ENCODE assay signal across 8 cellular contexts in the genomic region with DNA sequence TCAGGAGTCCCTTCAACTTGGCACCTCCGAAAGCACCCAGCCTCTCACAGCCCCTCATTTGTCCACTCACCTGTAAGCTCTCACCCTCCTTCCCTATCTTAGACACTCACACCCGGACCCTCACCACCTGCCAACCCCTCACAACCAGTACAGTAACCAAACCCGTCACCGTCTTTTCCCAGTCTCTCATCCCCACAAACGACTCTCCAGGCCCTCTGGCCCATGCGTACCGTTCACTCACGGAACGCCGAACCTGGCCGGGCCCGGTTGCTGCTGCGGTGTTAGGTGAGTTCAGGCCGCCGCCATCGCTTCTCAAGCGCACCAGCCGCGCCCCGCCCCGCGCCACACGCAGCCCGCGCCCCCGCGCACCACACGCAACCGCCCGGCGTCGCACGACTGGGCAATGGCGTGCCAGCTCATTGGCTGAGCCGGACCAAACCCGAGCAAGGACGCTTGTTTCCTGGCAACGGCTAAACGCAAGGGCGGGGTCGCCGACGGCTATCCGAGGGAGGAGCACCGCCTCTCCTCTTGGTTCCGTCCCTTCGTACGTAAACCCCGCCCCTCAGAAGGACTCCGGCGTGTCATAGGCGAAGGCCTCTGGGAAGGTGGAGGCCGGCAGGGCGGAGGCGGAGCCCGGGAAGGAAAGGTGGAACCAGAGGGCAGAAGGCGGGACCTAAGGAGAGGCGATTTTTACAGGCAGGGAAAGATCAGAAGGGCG. TPM values are rescaled to one million over a fixed set of nuclear protein-coding genes. Genes with fewer than 3 reads are reported as not detected.
DNase-seq lines count a peak whose midpoint lies in the region; ATAC-seq and TF ChIP-seq lines count a peak whose summit lies in the region.

A gene (minus strand): TSS at position 323 of the 718 bp plus-strand sequence. CDS start 10,120 bp downstream, outside the sequence.

- POLR2A ChIA-PET in activated CD4-positive, alpha-beta memory T cell treated with anti-CD3 and anti-CD28 coated beads, Interleukin-2, amount 10 ng/mL, durations not matched to agents 7 days and 5 days (lab: Charles Lee): interaction anchor here (0.6 to 1.9 kb wide), 7 partner anchors 8 to 87 kb away, joined by 3 to 10 read pairs (median 3); a partner anchor contains a TSS

- CTCF ChIA-PET in activated CD4-positive, alpha-beta memory T cell treated with anti-CD3 and anti-CD28 coated beads, Interleukin-2, amount 10 ng/mL, durations not matched to agents 7 days and 5 days (lab: Charles Lee): interaction anchor here (1.0 to 3.3 kb wide), 4 partner anchors 17 to 145 kb away, joined by 3 to 17 read pairs (median 4); no protein-coding TSS in a partner anchor

- DNase-seq in CD14-positive monocyte (ENCODE audit: low spot score): peak; percentile 100
- peak; percentile 99 for DNase-seq in NCI-H82 treated with DMSO at 0.1 percent for 48 hours (lab: John Stamatoyannopoulos, UW; ENCODE audit: unreplicated experiment)
- DNase-seq in activated CD4-positive, alpha-beta memory T cell treated with anti-CD3 and anti-CD28 coated beads, Interleukin-2, amount 10 ng/mL, durations not matched to agents 7 days and 5 days: peak; percentile 100
- peak; percentile 100 for DNase-seq in right lobe of liver
- peak; percentile 96 to 100 for DNase-seq in stimulated activated CD4-positive, alpha-beta T cell treated with anti-CD3 and anti-CD28 coated beads, Interleukin-4, amount 100 ng/mL, for 48 hours (ENCODE audit: low read depth in 2 of 2)

- H3K9me3 ChIP-seq in duodenal mucosa (ENCODE audit: control insufficient read depth in 1 of 2, low read length in 2 of 2) (no peaks in the 10 kb centered on the region), right lobe of liver (no peaks in the 10 kb centered on the region)

- peak; percentile 25 for TF ChIP-seq POLR2A in right lobe of liver (IDR thresholded peaks at IDR 0.05)

- H3K36me3 ChIP-seq in duodenal mucosa (ENCODE audit: control insufficient read depth in 1 of 2, insufficient read depth in 2 of 2, low read length in 2 of 2) (no peaks in the 10 kb centered on the region), right lobe of liver (no peaks in the 10 kb centered on the region)

- no peaks in the 10 kb centered on the region for H3K9me3 Mint-ChIP-seq in CD14-positive monocyte
- no peaks in the 10 kb centered on the region for H3K9me3 Mint-ChIP-seq in activated CD4-positive, alpha-beta memory T cell treated with anti-CD3 and anti-CD28 coated beads, Interleukin-2, amount 10 ng/mL, durations not matched to agents 7 days and 5 days

- intact Hi-C loops in CD14-positive monocyte (cut with micrococcal nuclease) (loop anchor here (2.0 to 10.0 kb wide), 5 partner anchors 34 to 450 kb away; a partner anchor contains a TSS), right lobe of liver (cut with DNase I) (no loop called here)

- H3K27me3 ChIP-seq in duodenal mucosa (ENCODE audit: control insufficient read depth in 1 of 2, insufficient read depth in 2 of 2, low read length in 2 of 2) (no peaks in the 10 kb centered on the region), right lobe of liver (no peaks in the 10 kb centered on the region)

- H3K36me3 Mint-ChIP-seq in CD14-positive monocyte: peaks cover 1 to 11% of the 10 kb centered on the region in 2 donors
- peaks cover 4% of the 10 kb centered on the region for H3K36me3 Mint-ChIP-seq in activated CD4-positive, alpha-beta memory T cell treated with anti-CD3 and anti-CD28 coated beads, Interleukin-2, amount 10 ng/mL, durations not matched to agents 7 days and 5 days (ENCODE audit: low read depth)

- H3K4me3 Mint-ChIP-seq in CD14-positive monocyte: peak within 1 kb of the TSS; percentile 97 to 100
- peak within 1 kb of the TSS; percentile 99 for H3K4me3 Mint-ChIP-seq in activated CD4-positive, alpha-beta memory T cell treated with anti-CD3 and anti-CD28 coated beads, Interleukin-2, amount 10 ng/mL, durations not matched to agents 7 days and 5 days

- peaks cover 30 to 31% of the 10 kb centered on the region in 2 donors for H3K4me1 ChIP-seq in duodenal mucosa (ENCODE audit: control insufficient read depth in 1 of 2, insufficient read depth in 2 of 2, low read length in 2 of 2)
- peaks cover 0 to 23% (median 7%) of the 10 kb centered on the region in 4 donors for H3K4me1 ChIP-seq in right lobe of liver

- peaks cover 0 to 1% (median 0%) of the 10 kb centered on the region in 3 donors for H3K27me3 Mint-ChIP-seq in CD14-positive monocyte (ENCODE audit: low read depth in 3 of 3)
- no peaks in the 10 kb centered on the region for H3K27me3 Mint-ChIP-seq in activated CD4-positive, alpha-beta memory T cell treated with anti-CD3 and anti-CD28 coated beads, Interleukin-2, amount 10 ng/mL, durations not matched to agents 7 days and 5 days

- 0% methylated on average over 34 of the region's 59 CpGs for WGBS in right lobe of liver (ENCODE audit: insufficient coverage, low coverage, low lambda C conversion rate, missing lambda C conversion rate)

- TF ChIP-seq CTCF in CD14-positive monocyte (IDR thresholded peaks at IDR 0.05) (no peak), right lobe of liver (IDR thresholded peaks at IDR 0.05) (peak in 1 of 4 donors; percentile 10)

- peak within 1 kb of the TSS; percentile 98 to 100 (median 98) for H3K27ac Mint-ChIP-seq in CD14-positive monocyte
- H3K27ac Mint-ChIP-seq in activated CD4-positive, alpha-beta memory T cell treated with anti-CD3 and anti-CD28 coated beads, Interleukin-2, amount 10 ng/mL, durations not matched to agents 7 days and 5 days: peak within 1 kb of the TSS; percentile 84

- ATAC-seq in GM19438 (IDR thresholded peaks at IDR 0.05; ENCODE audit: low read depth, unreplicated experiment) (peak; percentile 93), HG03575 (IDR thresholded peaks at IDR 0.05; ENCODE audit: extremely low read depth, insufficient number of reproducible peaks, low FRiP score, unreplicated experiment) (peak; percentile 95), right lobe of liver (peak; percentile 95 to 98 (median 96))

- H3K4me3 ChIP-seq in duodenal mucosa (ENCODE audit: low read depth in 1 of 2, low read length in 2 of 2) (peak within 1 kb of the TSS; percentile 94 to 98), right lobe of liver (peak within 1 kb of the TSS; percentile 72 to 78 (median 74))

- H3K27ac ChIP-seq in duodenal mucosa (ENCODE audit: low read depth, low read length) (peak within 1 kb of the TSS; percentile 91), right lobe of liver (peak within 1 kb of the TSS in 2 of 3 donors; percentile 60 to 61)

- peak within 1 kb of the TSS; percentile 96 to 97 for H3K9ac ChIP-seq in duodenal mucosa (ENCODE audit: low read depth in 1 of 2, low read length in 2 of 2)

- H3K4me1 Mint-ChIP-seq in CD14-positive monocyte: peaks cover 49% of the 10 kb centered on the region
- H3K4me1 Mint-ChIP-seq in activated CD4-positive, alpha-beta memory T cell treated with anti-CD3 and anti-CD28 coated beads, Interleukin-2, amount 10 ng/mL, durations not matched to agents 7 days and 5 days: peaks cover 43% of the 10 kb centered on the region

RNA-seq across cellular contexts. Expression of the gene that starts here (rescaled TPM):
- polyA plus RNA-seq in CD14-positive monocyte: 10 to 100 TPM; 14.2 to 18.9 TPM
- 10 to 100 TPM; 19.1 to 19.2 TPM for total RNA-seq in activated CD4-positive, alpha-beta memory T cell treated with anti-CD3 and anti-CD28 coated beads, Interleukin-2, amount 10 ng/mL, durations not matched to agents 7 days and 5 days
- total RNA-seq in right lobe of liver: 10 to 100 TPM; 20.3 to 37.5 (median 27.8) TPM

Comparison
In these comparisons a context has a peak if more than half of its experiments do, and no peak if none do; other contexts are left out.
1. Peak in every context shown above with its lines: DNase-seq, ATAC-seq, H3K4me3 ChIP-seq and H3K27ac ChIP-seq.
2. intact Hi-C loops: an anchor here in CD14-positive monocyte (2.0 to 10.0 kb wide); none called in right lobe of liver.